In the genomic region with DNA sequence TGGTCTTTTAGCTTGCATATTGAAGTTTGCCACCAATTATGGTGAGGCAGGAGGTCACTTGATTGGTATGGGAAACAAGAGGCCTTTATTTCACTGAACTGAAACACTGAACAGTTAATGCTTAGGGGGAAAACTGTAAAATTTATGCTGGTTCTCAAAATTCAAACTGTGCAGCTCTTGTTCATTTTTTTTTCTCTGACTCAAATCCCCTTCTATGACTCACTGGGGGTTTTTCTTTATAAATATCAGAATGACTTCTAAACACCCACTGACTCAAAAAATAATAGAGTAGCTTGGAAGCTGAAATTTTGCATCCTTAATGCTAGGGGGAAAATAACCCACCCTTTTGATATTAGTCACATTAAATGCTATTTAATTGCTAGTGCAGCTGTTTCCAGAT, we compare ENCODE assay signal across 1 cellular context.
A peak's percentile ranks its signal among the peaks of the same experiment; 100 is the strongest.
TF ChIP-seq lines count a peak whose summit lies in the region.

No MANE protein-coding gene starts in this region.

TF ChIP-seq in GM12878, 131 proteins besides CTCF, POLR2A, EP300 and RAD21 (continued from another document):
- TF ChIP-seq CEBPZ (IDR thresholded peaks at IDR 0.05; ENCODE audit: low read depth, low read length): no peak
- peak in 1 of 2 experiments; percentile 51; a peak in 2 of 4 replicates for TF ChIP-seq IKZF2 (IDR thresholded peaks at IDR 0.05)
- TF ChIP-seq CHD4 (IDR thresholded peaks at IDR 0.05): no peak
- TF ChIP-seq ZBED1 (IDR thresholded peaks at IDR 0.05; ENCODE audit: borderline replicate concordance): no peak
- TF ChIP-seq ATF7 (IDR thresholded peaks at IDR 0.05; ENCODE audit: low read depth): peak; percentile 72
- no peak for TF ChIP-seq PRDM15 (CRISPR knock-in tag; IDR thresholded peaks at IDR 0.05)
- TF ChIP-seq ZNF622 (IDR thresholded peaks at IDR 0.05): no peak
- peak; percentile 96 for TF ChIP-seq MTA2 (IDR thresholded peaks at IDR 0.05; ENCODE audit: low read depth)
- 0 out of 2 replicates have a peak, but pooled peaks have one; percentile 41 for TF ChIP-seq TCF12 (IDR thresholded peaks at IDR 0.05; ENCODE audit: low read depth, low read length)
